In genomic region chr3:133851266-133851906, GRCh38 we compare ENCODE assay signal across 17 cellular contexts. TPM values are rescaled to one million over a fixed set of nuclear protein-coding genes. Genes with fewer than 3 reads are reported as not detected.
DNase-seq lines count a peak whose midpoint lies in the region; ATAC-seq, FAIRE-seq and TF ChIP-seq lines count a peak whose summit lies in the region.
"Had no signal": no experiment of that assay in that cellular context is flagged by ENCODE, and none has a peak within 500 bp of the region (broad histone marks: within the 10 kb centered on the region; RNA-seq: fewer than 3 reads in every experiment).

No MANE protein-coding gene starts in this region.

- H3K36me3 ChIP-seq in K562 (ENCODE audit: control insufficient read depth, insufficient read depth, low read length) = no peaks in the 10 kb centered on the region
- H3K36me3 ChIP-seq in hepatocyte (replicated peaks; ENCODE audit: insufficient read depth, low read depth) = no peaks in the 10 kb centered on the region
- H3K36me3 ChIP-seq: breast epithelium had no signal

- no peak for TF ChIP-seq RAD21 in K562 (CRISPR knock-in tag; conservative IDR thresholded peaks at IDR 0.05 in 1 of 2, IDR thresholded peaks at IDR 0.05 in 1 of 2)

- peaks cover 14 to 62% of the 10 kb centered on the region in 2 experiments; a peak in 3 of 5 replicates for H3K4me1 ChIP-seq in K562 (replicated peaks in 1 of 2; ENCODE audit: control insufficient read depth in 2 of 2, insufficient read depth in 2 of 2, low read length in 2 of 2)
- H3K4me1 ChIP-seq in hepatocyte (ENCODE audit: insufficient read depth) = no peaks in the 10 kb centered on the region
- H3K4me1 ChIP-seq: breast epithelium, Caco-2 had no signal

- H3K9me3 ChIP-seq in K562 (replicated peaks; ENCODE audit: control insufficient read depth, insufficient read depth, low read depth, low read length) = no peaks in the 10 kb centered on the region
- H3K9me3 ChIP-seq in hepatocyte (ENCODE audit: low read depth) = no peaks in the 10 kb centered on the region
- H3K9me3 ChIP-seq: breast epithelium, Caco-2 had no signal

- 0% methylated on average over 4 of the region's 5 CpGs for WGBS in K562 (ENCODE audit: insufficient coverage, low coverage, missing lambda C conversion rate)
- WGBS in hepatocyte (ENCODE audit: low lambda C conversion rate, missing lambda C conversion rate) = 74% methylated on average over 5 of the region's 5 CpGs

- TF ChIP-seq CTCF in K562 (IDR thresholded peaks at IDR 0.05 in 2 of 3, conservative IDR thresholded peaks at IDR 0.05 in 1 of 3; ENCODE audit: insufficient read depth in 2 of 3, low read depth in 1 of 3, low read length in 3 of 3) (no peak), hepatocyte (IDR thresholded peaks at IDR 0.05; ENCODE audit: poor library complexity) (no peak)

- H3K27me3 ChIP-seq in K562 (ENCODE audit: control insufficient read depth in 2 of 2, insufficient read depth in 2 of 2, low read length in 2 of 2) (no peaks in the 10 kb centered on the region), hepatocyte (no peaks in the 10 kb centered on the region)
- H3K27me3 ChIP-seq: breast epithelium had no signal

- peak; percentile 84 for TF ChIP-seq EP300 in K562 (IDR thresholded peaks at IDR 0.05; ENCODE audit: low read length)

- 0 out of 2 replicates have a peak overlapping the region, but pooled peaks have one; percentile 19 for H2AFZ ChIP-seq in K562 (ENCODE audit: low read depth, low read length)
- H2AFZ ChIP-seq in hepatocyte = no peak overlapping the region

- CTCF ChIA-PET in K562 (lab: Yijun Ruan, JAX; ENCODE audit: low intra/inter-chr PET ratio) = no interaction called here

- no peak for TF ChIP-seq POLR2A in K562 (conservative IDR thresholded peaks at IDR 0.05)

- in situ Hi-C loops in K562 (cut with MboI) = no loop called here

- no peaks in the 10 kb centered on the region for H4K20me1 ChIP-seq in K562 (replicated peaks; ENCODE audit: control insufficient read depth, insufficient read depth, low read length)
- no peaks in the 10 kb centered on the region for H4K20me1 ChIP-seq in hepatocyte (ENCODE audit: insufficient read depth, poor library complexity, severe bottlenecking)

- no peaks in the 10 kb centered on the region; the same call in 2 of the 3 replicates for H3K79me2 ChIP-seq in K562 (ENCODE audit: control insufficient read depth, insufficient read depth, low read length)
- no peaks in the 10 kb centered on the region for H3K79me2 ChIP-seq in hepatocyte

- H3K4me3 ChIP-seq in K562 (no peak overlapping the region), hepatocyte (no peak overlapping the region)
- H3K4me3 ChIP-seq: breast epithelium had no signal

- H3K9ac ChIP-seq in K562 (ENCODE audit: insufficient read depth in 1 of 2, low read depth in 2 of 2, low read length in 2 of 2) = peak overlapping the region in 1 of 2 experiments; percentile 35; a peak in 1 of 4 replicates

- no peaks in the 10 kb centered on the region for H3K9me2 ChIP-seq in hepatocyte (replicated peaks; ENCODE audit: insufficient read depth)

- POLR2A ChIA-PET in K562 (lab: Yijun Ruan, JAX) = interaction anchor here (1.4 to 1.7 kb wide), 2 partner anchors 18 to 46 kb away, joined by 3 to 4 read pairs; no protein-coding TSS in a partner anchor

- intact Hi-C loops in K562 (cut with micrococcal nuclease) = loop anchor here (2.0 kb wide), 1 partner anchor 41 kb away; no protein-coding TSS in a partner anchor

- H3K4me2 ChIP-seq in K562 (ENCODE audit: insufficient read depth, low read length) (peak overlapping the region; percentile 54), hepatocyte (no peak overlapping the region)

- BruUV-seq in K562 (replicated peaks; lab: Mats Ljungman, UMichigan) = no TSS peak

- ATAC-seq in GM19452 (IDR thresholded peaks at IDR 0.05; ENCODE audit: unreplicated experiment) = peak; percentile 55
- ATAC-seq in HG03103 (IDR thresholded peaks at IDR 0.05; ENCODE audit: low read depth, unreplicated experiment) = peak; percentile 38
- peak; percentile 90 for ATAC-seq in K562
- no peak for ATAC-seq in HG02678 (IDR thresholded peaks at IDR 0.05; ENCODE audit: unreplicated experiment)

- DNase-seq in activated CD4-positive, alpha-beta T cell treated with anti-CD3 and anti-CD28 coated beads for 48 hours = peak; percentile 55
- DNase-seq in activated CD4-positive, alpha-beta T cell treated with anti-CD3 and anti-CD28 coated beads for 1 hour = no peak
- peak; percentile 76 to 92 (median 84) for DNase-seq in K562 (ENCODE audit: extremely low read depth in 1 of 4, low spot score in 3 of 4)
- DNase-seq in hepatocyte (ENCODE audit: low spot score) = no peak
- DNase-seq in activated CD4-positive, CD25-positive, alpha-beta regulatory T cell (lab: John Stamatoyannopoulos, UW) = no peak
- DNase-seq: endodermal cell, NCI-H1092 treated with DMSO at 0.1 percent for 48 hours, NCI-H524, T-helper 9 cell, trophoblast cell had no signal

- H3K9me1 ChIP-seq in K562 (ENCODE audit: control insufficient read depth, insufficient read depth, low read length) = no peaks in the 10 kb centered on the region

- H3K27ac ChIP-seq in K562 (ENCODE audit: extremely low read depth, low read depth, low read length) = peak overlapping the region; percentile 81
- H3K27ac ChIP-seq in hepatocyte = no peak overlapping the region
- H3K27ac ChIP-seq: breast epithelium, RWPE1 had no signal

- FAIRE-seq in K562 (lab: Jason Lieb, UNC) = peak; percentile 98
- FAIRE-seq: A204.1 had no signal

RNA-seq across cellular contexts. Expression of gene RAB6B, which starts 44.3 kb away (rescaled TPM):
- 4.9 and 6.7 TPM in 2 replicates for total RNA-seq in K562 (2011; cell fraction: chromatin; rRNA removed; ENCODE audit: low replicate concordance)
- total RNA-seq in K562 (2011; cell fraction: nucleolus; rRNA removed) = 3.8 and 5.0 TPM in 2 replicates
- 5.4 and 9.9 TPM in 2 replicates for total RNA-seq in K562 (2011; cell fraction: nucleoplasm; rRNA removed)
- 0.82 and 0.98 TPM in 2 replicates for total RNA-seq in K562 (2014; rRNA removed)
- total RNA-seq in K562 (2014; rRNA removed; fragmentation: Illumina TruSeq; extraction: Trizol) = 1.5 and 1.7 TPM in 2 replicates
- total RNA-seq in K562 (2015; rRNA removed; fragmentation: Illumina TruSeq; extraction: Trizol) = 0.69 and 1.4 TPM in 2 replicates
- 9.8 and 11.4 TPM in 2 replicates for total RNA-seq in K562 (2021)
- 11.3 and 18.1 TPM in 2 replicates for polyA plus RNA-seq in K562 (2011; rRNA removed)
- 11.5 and 18.2 TPM in 2 replicates for polyA plus RNA-seq in K562 (2011; cell fraction: cytosol; rRNA removed)
- 12.1 and 16.6 TPM in 2 replicates for polyA plus RNA-seq in K562 (2011; cell fraction: nucleus; rRNA removed)
- polyA plus RNA-seq in K562 (2012) = 6.3 and 12.8 TPM in 2 replicates
- 5.2 and 6.3 TPM in 2 replicates for polyA plus RNA-seq in K562 (2014; fragmentation: Illumina TruSeq; extraction: Trizol)
- polyA plus RNA-seq in K562 (2014; fragmentation: Nextera tagmentation; extraction: Ambion mirVana) = under 1 TPM; 0.60 to 0.97 TPM
- 3.0 and 6.7 TPM in 2 replicates for polyA plus RNA-seq in K562 (2014; rRNA removed)
- 12.7 and 20.1 TPM in 2 replicates for polyA minus RNA-seq in K562 (2011; rRNA and poly(A)+ RNA removed)
- 6.1 and 8.3 TPM in 2 replicates for polyA minus RNA-seq in K562 (2011; cell fraction: cytosol; rRNA and poly(A)+ RNA removed)
- polyA minus RNA-seq in K562 (2011; cell fraction: nucleus; rRNA and poly(A)+ RNA removed) = 4.3 and 4.7 TPM in 2 replicates
- 2.2 and 9.1 TPM in 2 replicates for total RNA-seq in hepatocyte
- 1.8 and 2.6 TPM in 2 replicates for polyA plus RNA-seq in hepatocyte

RNA-seq across cellular contexts. Expression of gene SRPRB, which starts 45.8 kb away (rescaled TPM):
- 42.7 and 49.1 TPM in 2 replicates for total RNA-seq in K562 (2011; cell fraction: chromatin; rRNA removed; ENCODE audit: low replicate concordance)
- 52.2 and 60.0 TPM in 2 replicates for total RNA-seq in K562 (2011; cell fraction: nucleolus; rRNA removed)
- total RNA-seq in K562 (2011; cell fraction: nucleoplasm; rRNA removed) = 75.3 and 87.6 TPM in 2 replicates
- total RNA-seq in K562 (2014; rRNA removed) (37.7 and 41.9 TPM in 2 replicates), K562 (2014; rRNA removed; fragmentation: Illumina TruSeq; extraction: Trizol) (59.5 and 64.5 TPM in 2 replicates), K562 (2015; rRNA removed; fragmentation: Illumina TruSeq; extraction: Trizol) (37.2 and 41.4 TPM in 2 replicates), K562 (2021) (57.3 and 60.9 TPM in 2 replicates), hepatocyte (94.3 and 94.4 TPM in 2 replicates)
- polyA plus RNA-seq in K562 (2011; rRNA removed) (48.6 and 66.0 TPM in 2 replicates), K562 (2014; fragmentation: Illumina TruSeq; extraction: Trizol) (43.8 and 51.1 TPM in 2 replicates), K562 (2014; fragmentation: Nextera tagmentation; extraction: Ambion mirVana) (10 to 100 TPM; 29.5 to 37.5 TPM), K562 (2014; rRNA removed) (37.2 and 48.4 TPM in 2 replicates), hepatocyte (107 and 129 TPM in 2 replicates)
- 46.2 and 52.0 TPM in 2 replicates for polyA plus RNA-seq in K562 (2011; cell fraction: cytosol; rRNA removed)
- polyA plus RNA-seq in K562 (2011; cell fraction: nucleus; rRNA removed) = 23.6 and 28.6 TPM in 2 replicates
- 37.4 and 49.1 TPM in 2 replicates for polyA plus RNA-seq in K562 (2012)
- polyA minus RNA-seq in K562 (2011; rRNA and poly(A)+ RNA removed) = 84.1 and 107 TPM in 2 replicates
- polyA minus RNA-seq in K562 (2011; cell fraction: cytosol; rRNA and poly(A)+ RNA removed) = 36.2 and 65.5 TPM in 2 replicates
- polyA minus RNA-seq in K562 (2011; cell fraction: nucleus; rRNA and poly(A)+ RNA removed) = 12.9 and 23.4 TPM in 2 replicates

Comparison
In these comparisons a context has a peak if more than half of its experiments do, and no peak if none do; other contexts are left out.
1. DNase-seq: peak in activated CD4-positive, alpha-beta T cell treated with anti-CD3 and anti-CD28 coated beads for 48 hours (single experiment) and K562 (4 of 4); none in activated CD4-positive, alpha-beta T cell treated with anti-CD3 and anti-CD28 coated beads for 1 hour (single experiment), hepatocyte (single experiment) and activated CD4-positive, CD25-positive, alpha-beta regulatory T cell (0 of 4).